In genomic region chr9:134136117-134136996, GRCh38 we compare ENCODE assay signal across 8 cellular contexts. TPM values are rescaled to one million over a fixed set of nuclear protein-coding genes. Genes with fewer than 3 reads are reported as not detected.
A peak's percentile ranks its signal among the peaks of the same experiment; 100 is the strongest.
DNase-seq lines count a peak whose midpoint lies in the region; ATAC-seq and TF ChIP-seq lines count a peak whose summit lies in the region.

No MANE protein-coding gene starts in this region.

- peak overlapping the region; percentile 69 to 100 (median 93) for H3K4me3 ChIP-seq in dorsolateral prefrontal cortex

- peak; percentile 28 for DNase-seq in NCI-H2227 (lab: John Stamatoyannopoulos, UW; ENCODE audit: unreplicated experiment)
- DNase-seq in NCI-H2227 treated with DMSO at 0.1 percent for 48 hours (lab: John Stamatoyannopoulos, UW), result no peak
- DNase-seq in dorsolateral prefrontal cortex, result peak in 1 of 10 donors; percentile 56
- DNase-seq in mesothelial cell of epicardium (ENCODE audit: low spot score in 2 of 2, unreplicated experiment in 2 of 2), result no peak
- DNase-seq in type B pancreatic cell (ENCODE audit: extremely low spot score, unreplicated experiment), result no peak
- DNase-seq in inferior parietal cortex (ENCODE audit: extremely low spot score), result no peak

- 0 out of 2 replicates have a peak, but pooled peaks have one; percentile 2 for TF ChIP-seq POLR2A in Raji (IDR thresholded peaks at IDR 0.05; ENCODE audit: insufficient read depth, low read depth, low read length)

- H3K9me3 Mint-ChIP-seq in mesothelial cell of epicardium (no peaks in the 10 kb centered on the region), type B pancreatic cell (no peaks in the 10 kb centered on the region)

- peak overlapping the region in 27 of 59 donors; percentile 18 to 97 (median 48) for H3K27ac ChIP-seq in dorsolateral prefrontal cortex

- ATAC-seq in HG02623 (IDR thresholded peaks at IDR 0.05; ENCODE audit: unreplicated experiment), result peak; percentile 9

- H3K36me3 Mint-ChIP-seq in mesothelial cell of epicardium (peaks cover 13% of the 10 kb centered on the region), type B pancreatic cell (peaks cover 13% of the 10 kb centered on the region)

- H3K27me3 ChIP-seq in dorsolateral prefrontal cortex, result no peaks in the 10 kb centered on the region

- H3K27me3 Mint-ChIP-seq in mesothelial cell of epicardium (ENCODE audit: low read depth), result no peaks in the 10 kb centered on the region
- H3K27me3 Mint-ChIP-seq in type B pancreatic cell, result no peaks in the 10 kb centered on the region

- TF ChIP-seq CTCF in dorsolateral prefrontal cortex (IDR thresholded peaks at IDR 0.05 in 54 of 56, conservative IDR thresholded peaks at IDR 0.05 in 2 of 56; ENCODE audit: low read depth in 1 of 56, partially characterized antibody in 56 of 56) (no peak), mesothelial cell of epicardium (IDR thresholded peaks at IDR 0.05; ENCODE audit: unreplicated experiment) (no peak), type B pancreatic cell (conservative IDR thresholded peaks at IDR 0.05) (no peak)

- H3K4me1 Mint-ChIP-seq in mesothelial cell of epicardium (peaks cover 42% of the 10 kb centered on the region), type B pancreatic cell (ENCODE audit: unreplicated experiment) (peaks cover 42% of the 10 kb centered on the region)

- H3K27ac Mint-ChIP-seq in mesothelial cell of epicardium (peak overlapping the region; percentile 90), type B pancreatic cell (peak overlapping the region; percentile 89)

- peak overlapping the region; percentile 84 for H3K4me3 Mint-ChIP-seq in mesothelial cell of epicardium
- H3K4me3 Mint-ChIP-seq in type B pancreatic cell, result peak overlapping the region; percentile 96

- intact Hi-C loops in dorsolateral prefrontal cortex (cut with DNase I), result loop anchor here (1.0 to 5.0 kb wide), 6 partner anchors 27 to 349 kb away; partner anchors contain the start of genes BRD3 (in 2 of the 2), BRD3OS (in 1 of the 2) and RNU6ATAC (in 1 of the 2)

RNA-seq across cellular contexts. Expression of gene WDR5, which starts 0.5 kb away (rescaled TPM):
- 10 to 100 TPM; 22.8 to 42.2 (median 29.5) TPM for total RNA-seq in dorsolateral prefrontal cortex
- total RNA-seq in mesothelial cell of epicardium, result 42.3 to 43.5 TPM (median 42.5 TPM) in 3 replicates
- total RNA-seq in type B pancreatic cell (ENCODE audit: low replicate concordance), result 42.1 and 45.7 TPM in 2 replicates

RNA-seq across cellular contexts. Expression of gene RNU6ATAC, which starts 28.0 kb away (rescaled TPM):
- total RNA-seq in dorsolateral prefrontal cortex (100 to 1,000 TPM in 83 of 120 experiments, 10 to 100 TPM in 37; 25.4 to 362 (median 132) TPM), mesothelial cell of epicardium (61.4 to 122 TPM (median 69.3 TPM) in 3 replicates), type B pancreatic cell (ENCODE audit: low replicate concordance) (66.2 and 78.6 TPM in 2 replicates)
